In the genomic region with DNA sequence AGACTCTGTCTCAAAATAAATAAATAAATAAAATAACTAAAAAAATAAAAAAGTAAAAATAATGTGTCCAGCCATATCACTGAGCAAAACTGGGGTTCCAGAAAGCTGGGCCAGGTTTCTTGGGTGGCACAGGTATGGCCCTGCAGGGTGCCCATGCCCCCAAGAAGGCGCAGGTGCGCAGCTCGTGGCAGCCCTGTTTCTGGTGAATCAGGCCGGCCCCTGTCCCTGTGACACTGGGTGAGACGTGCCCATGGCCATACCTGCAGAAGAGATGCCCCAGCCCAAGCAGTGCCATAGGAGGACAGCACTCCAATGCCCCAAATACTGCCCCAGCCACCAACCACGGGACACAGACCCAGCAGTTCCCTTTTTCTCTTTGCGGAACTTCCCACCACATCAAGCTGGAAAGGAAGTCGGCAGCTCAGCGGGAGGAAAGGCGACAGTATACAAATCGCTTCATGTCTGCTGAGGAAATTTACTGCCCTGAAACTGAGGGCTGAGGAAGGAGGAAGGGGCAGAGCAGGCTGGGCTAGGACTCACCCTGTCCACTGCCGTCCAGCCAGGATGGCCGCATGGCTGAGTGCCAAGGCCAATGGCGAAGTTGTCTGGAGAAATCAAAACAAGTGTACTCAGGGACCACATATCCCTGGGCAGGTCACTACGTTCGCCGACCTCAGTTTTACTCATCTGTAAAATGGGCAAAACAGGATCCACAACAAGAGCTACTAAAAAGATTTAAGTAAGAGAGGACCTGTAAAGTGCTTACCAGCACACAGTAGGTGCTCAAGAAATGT, we compare ENCODE assay signal across 9 cellular contexts. TPM values are rescaled to one million over a fixed set of nuclear protein-coding genes. Genes with fewer than 3 reads are reported as not detected.
DNase-seq lines count a peak whose midpoint lies in the region; ATAC-seq, FAIRE-seq and TF ChIP-seq lines count a peak whose summit lies in the region.
"Had no signal": no experiment of that assay in that cellular context is flagged by ENCODE, and none has a peak within 500 bp of the region (broad histone marks: within the 10 kb centered on the region; RNA-seq: fewer than 3 reads in every experiment).

No MANE protein-coding gene starts in this region.

- CTCF ChIA-PET in GM12878 (lab: Yijun Ruan, JAX) = interaction anchor here (0.8 to 1.6 kb wide), 3 partner anchors 12 to 132 kb away, joined by 3 to 4 read pairs (median 3); no protein-coding TSS in a partner anchor

- peaks cover 17% of the 10 kb centered on the region; the same call in 2 of the 3 replicates for H3K9me3 ChIP-seq in GM12878 (replicated peaks; ENCODE audit: control insufficient read depth, insufficient read depth, low read length)
- H3K9me3 ChIP-seq in lung (ENCODE audit: control insufficient read depth in 2 of 2, insufficient read depth in 1 of 2, low read length in 1 of 2) = peaks cover 0 to 12% of the 10 kb centered on the region in 2 donors
- peaks cover 7 to 25% of the 10 kb centered on the region in 2 donors for H3K9me3 ChIP-seq in neuronal stem cell (replicated peaks in 1 of 2; ENCODE audit: control insufficient read depth in 2 of 2, insufficient read depth in 1 of 2, low read depth in 1 of 2, low read length in 2 of 2)

- no peak for TF ChIP-seq RAD21 in GM12878 (IDR thresholded peaks at IDR 0.05; ENCODE audit: insufficient read depth, low read depth, low read length)

- FAIRE-seq in GM12878 (lab: Jason Lieb, UNC) = peak; percentile 31
- FAIRE-seq in GM19239 (lab: Jason Lieb, UNC) = no peak

- intact Hi-C loops in GM12878 (cut with micrococcal nuclease; ENCODE audit: unreplicated experiment) = no loop called here

- peaks cover 92% of the 10 kb centered on the region for H3K79me2 ChIP-seq in GM12878 (ENCODE audit: control insufficient read depth, insufficient read depth, low read length)

- peak overlapping the region; percentile 0; the same call in 1 of the 2 replicates for H3K4me2 ChIP-seq in GM12878 (ENCODE audit: control insufficient read depth, insufficient read depth)
- H3K4me2 ChIP-seq in neuronal stem cell (ENCODE audit: insufficient read depth, low read length, poor library complexity, severe bottlenecking) = no peak overlapping the region

- no peaks in the 10 kb centered on the region; the same call in 1 of the 2 replicates for H4K20me1 ChIP-seq in GM12878 (ENCODE audit: control insufficient read depth, insufficient read depth)

- no peak overlapping the region for H2BK15ac ChIP-seq in neuronal stem cell (ENCODE audit: low read length)

- no peak overlapping the region for H4K91ac ChIP-seq in neuronal stem cell (ENCODE audit: low read depth, low read length, poor library complexity)

- peaks cover 6% of the 10 kb centered on the region for H3K79me1 ChIP-seq in neuronal stem cell (ENCODE audit: low read depth, low read length)

- TF ChIP-seq CTCF in GM12878 (IDR thresholded peaks at IDR 0.05 in 2 of 3, conservative IDR thresholded peaks at IDR 0.05 in 1 of 3; ENCODE audit: control insufficient read depth in 2 of 3, extremely low read depth in 1 of 3, insufficient read depth in 1 of 3, low read depth in 3 of 3, low read length in 3 of 3) (no peak), lung (IDR thresholded peaks at IDR 0.05; ENCODE audit: control extremely low read depth, extremely low read depth) (no peak)

- ATAC-seq in GM12878 (no peak), lung (ENCODE audit: insufficient read depth, low FRiP score) (peak; percentile 31), HG03039 (IDR thresholded peaks at IDR 0.05; ENCODE audit: unreplicated experiment) (no peak)

- POLR2A ChIA-PET in GM12878 (lab: Charles Lee) = interaction anchor here (1.5 kb wide), 1 partner anchor 27 kb away, joined by 3 read pairs; no protein-coding TSS in a partner anchor

- peaks cover 56% of the 10 kb centered on the region for H3K4me1 ChIP-seq in GM12878 (ENCODE audit: control insufficient read depth, insufficient read depth, low read length)
- H3K4me1 ChIP-seq in lung (ENCODE audit: control insufficient read depth in 2 of 2, insufficient read depth in 2 of 2, low read length in 2 of 2) = peaks cover 0 to 35% of the 10 kb centered on the region in 2 donors
- H3K4me1 ChIP-seq in neuronal stem cell (ENCODE audit: control insufficient read depth in 2 of 2, insufficient read depth in 1 of 2, low read depth in 1 of 2, low read length in 2 of 2) = peaks cover 13 to 15% of the 10 kb centered on the region in 2 donors

- peak overlapping the region; percentile 47 for H3K27ac Mint-ChIP-seq in activated naive CD4-positive, alpha-beta T cell treated with anti-CD3 and anti-CD28 coated beads, Interleukin-2, amount 50 U/mL, for 24 hours

- H3K18ac ChIP-seq in neuronal stem cell (ENCODE audit: low read length) = no peak overlapping the region

- no peak overlapping the region for H3K9ac ChIP-seq in GM12878 (ENCODE audit: control insufficient read depth, insufficient read depth, low read length)
- no peak overlapping the region for H3K9ac ChIP-seq in neuronal stem cell (ENCODE audit: low read depth, low read length, poor library complexity)

- no TSS peak for BruUV-seq in GM12878 (replicated peaks; lab: Mats Ljungman, UMichigan)

- no peak overlapping the region for H3K4ac ChIP-seq in neuronal stem cell (ENCODE audit: low read length)

- H3K14ac ChIP-seq in neuronal stem cell (ENCODE audit: low read length) = no peak overlapping the region

- H2BK120ac ChIP-seq in neuronal stem cell (ENCODE audit: low read depth, low read length) = no peak overlapping the region

- H3K27me3 ChIP-seq in GM12878 (replicated peaks in 1 of 2; ENCODE audit: control insufficient read depth in 2 of 2, insufficient read depth in 2 of 2, low read length in 1 of 2) (no peaks in the 10 kb centered on the region), lung (ENCODE audit: control insufficient read depth, insufficient read depth) (no peaks in the 10 kb centered on the region), neuronal stem cell (ENCODE audit: control insufficient read depth in 3 of 3, insufficient read depth in 3 of 3, low read depth in 1 of 3, low read length in 3 of 3) (no peaks in the 10 kb centered on the region)

- RAD21 ChIA-PET in GM12878 (lab: Charles Lee; ENCODE audit: unreplicated experiment) = interaction anchor here (1.0 to 1.6 kb wide), 3 partner anchors 9 to 32 kb away, joined by 3 to 6 read pairs (median 3); no protein-coding TSS in a partner anchor

- WGBS in GM12878 (ENCODE audit: insufficient coverage, insufficient replicate concordance, low lambda C conversion rate, missing lambda C conversion rate) = 36% methylated on average over 16 of the region's 17 CpGs
- 23 to 42% methylated on average over 17 of the region's 17 CpGs for WGBS in lung, 2 donors
- WGBS in neuronal stem cell (ENCODE audit: extremely low coverage in 2 of 2, insufficient read length in 2 of 2, insufficient replicate concordance in 1 of 2), 2 donors = no CpG with 5 or more reads among the region's 17 CpGs

- H3K4me1 Mint-ChIP-seq in activated naive CD4-positive, alpha-beta T cell treated with anti-CD3 and anti-CD28 coated beads, Interleukin-2, amount 50 U/mL, for 24 hours = peaks cover 82% of the 10 kb centered on the region

- H3K4me3 ChIP-seq in GM12878 (no peak overlapping the region), lung (no peak overlapping the region), neuronal stem cell (ENCODE audit: low read length in 2 of 2) (peak overlapping the region in 1 of 2 donors; percentile 18)

- SMC1A ChIA-PET in GM12878 (lab: Charles Lee; ENCODE audit: uncharacterized antibody, unreplicated experiment) = interaction anchor here (1.1 to 4.0 kb wide), 6 partner anchors 9 to 60 kb away, joined by 3 to 15 read pairs (median 5); no protein-coding TSS in a partner anchor

- DNase-seq in activated naive CD4-positive, alpha-beta T cell (lab: John Stamatoyannopoulos, UW) = no peak
- DNase-seq in GM12878 (ENCODE audit: low read depth, low spot score) (no peak), lung (ENCODE audit: low spot score) (peak; percentile 65), GM19239 (ENCODE audit: insufficient read length, low spot score) (no peak), neuronal stem cell (ENCODE audit: low spot score) (no peak), middle frontal gyrus (ENCODE audit: extremely low spot score, low spot score) (no peak)

- H3K27ac ChIP-seq in GM12878 (ENCODE audit: control insufficient read depth, insufficient read depth) (peak overlapping the region; percentile 38), lung (ENCODE audit: low read depth in 1 of 2, low read length in 1 of 2) (peak overlapping the region in 1 of 2 donors; percentile 29), neuronal stem cell (replicated peaks; ENCODE audit: low read length) (no peak overlapping the region)
- H3K27ac ChIP-seq: VCaP had no signal

- no peak for TF ChIP-seq POLR2A in GM12878 (IDR thresholded peaks at IDR 0.05; ENCODE audit: low read depth, low read length)

- H3K27me3 Mint-ChIP-seq in activated naive CD4-positive, alpha-beta T cell treated with anti-CD3 and anti-CD28 coated beads, Interleukin-2, amount 50 U/mL, for 24 hours = no peaks in the 10 kb centered on the region

- peaks cover 3 to 30% of the 10 kb centered on the region in 2 experiments; a peak in 3 of 4 replicates for H3K36me3 ChIP-seq in GM12878 (ENCODE audit: control insufficient read depth in 2 of 2, insufficient read depth in 2 of 2, low read length in 1 of 2)
- H3K36me3 ChIP-seq in lung (ENCODE audit: control insufficient read depth in 2 of 2, insufficient read depth in 2 of 2, low read length in 2 of 2) = no peaks in the 10 kb centered on the region
- H3K36me3 ChIP-seq in neuronal stem cell (replicated peaks in 1 of 2; ENCODE audit: control insufficient read depth in 2 of 2, insufficient read depth in 2 of 2, low read length in 2 of 2) = peaks cover 0 to 55% of the 10 kb centered on the region in 2 donors

- H2AK5ac ChIP-seq in neuronal stem cell (ENCODE audit: low read depth, low read length) = no peak overlapping the region

- no peak overlapping the region for H2AFZ ChIP-seq in GM12878 (ENCODE audit: control insufficient read depth, low read depth, low read length)
- H2AFZ ChIP-seq in neuronal stem cell (ENCODE audit: low read length) = no peak overlapping the region

- H4K8ac ChIP-seq in neuronal stem cell (ENCODE audit: low read depth, low read length) = no peak overlapping the region

- TF ChIP-seq EP300 in GM12878 (IDR thresholded peaks at IDR 0.05; ENCODE audit: borderline replicate concordance in 1 of 2, control insufficient read depth in 1 of 2, low read depth in 2 of 2, low read length in 2 of 2) = no peak

- H3K4me3 Mint-ChIP-seq in activated naive CD4-positive, alpha-beta T cell treated with anti-CD3 and anti-CD28 coated beads, Interleukin-2, amount 50 U/mL, for 24 hours = no peak overlapping the region

- in situ Hi-C loops in GM12878 (cut with MboI) = no loop called here

- H3K9me3 Mint-ChIP-seq in activated naive CD4-positive, alpha-beta T cell treated with anti-CD3 and anti-CD28 coated beads, Interleukin-2, amount 50 U/mL, for 24 hours = peaks cover 5% of the 10 kb centered on the region

- no peak overlapping the region for H3K23ac ChIP-seq in neuronal stem cell (ENCODE audit: low read depth, low read length, poor library complexity)

- H2BK12ac ChIP-seq in neuronal stem cell (ENCODE audit: low read length) = no peak overlapping the region

- peaks cover 3% of the 10 kb centered on the region for H3K36me3 Mint-ChIP-seq in activated naive CD4-positive, alpha-beta T cell treated with anti-CD3 and anti-CD28 coated beads, Interleukin-2, amount 50 U/mL, for 24 hours

- H2BK5ac ChIP-seq in neuronal stem cell (ENCODE audit: low read length) = no peak overlapping the region

RNA-seq across cellular contexts. Expression of gene PREX1, which starts 55.4 kb away (rescaled TPM):
- total RNA-seq in GM12878 (2013; cell fraction: nucleolus; rRNA removed) = 138 and 148 TPM in 2 replicates
- 79.5 and 82.6 TPM in 2 replicates for total RNA-seq in GM12878 (2014; rRNA removed)
- total RNA-seq in GM12878 (2014; rRNA removed; fragmentation: Illumina TruSeq; extraction: Trizol) = 41.9 and 48.6 TPM in 2 replicates
- 108 and 114 TPM in 2 replicates for total RNA-seq in GM12878 (2021)
- 23.6 TPM for polyA plus RNA-seq in GM12878 (2011; ENCODE audit: low read depth)
- 16.3 and 29.3 TPM in 2 replicates for polyA plus RNA-seq in GM12878 (2011; rRNA removed)
- polyA plus RNA-seq in GM12878 (2011; cell fraction: cytosol; rRNA removed) = 30.8 and 32.4 TPM in 2 replicates
- polyA plus RNA-seq in GM12878 (2011; cell fraction: nucleus; rRNA removed) = 74.6 and 90.7 TPM in 2 replicates
- 56.3 and 62.3 TPM in 2 replicates for polyA plus RNA-seq in GM12878 (2012)
- 25.2 and 49.0 TPM in 2 replicates for polyA plus RNA-seq in GM12878 (2014; fragmentation: Illumina TruSeq; extraction: Trizol)
- polyA plus RNA-seq in GM12878 (2014; fragmentation: Nextera tagmentation; extraction: Ambion mirVana) = 1 to 10 TPM; 2.6 to 6.7 TPM
- 60.5 and 76.1 TPM in 2 replicates for polyA plus RNA-seq in GM12878 (2014; rRNA removed)
- polyA plus RNA-seq in GM12878 (2016; fragmentation: Nextera tagmentation; extraction: Ambion mirVana) = 10 to 100 TPM; 17.7 to 22.1 TPM
- polyA minus RNA-seq in GM12878 (2011; rRNA and poly(A)+ RNA removed) = 42.1 and 65.5 TPM in 2 replicates
- 21.6 and 22.1 TPM in 2 replicates for polyA minus RNA-seq in GM12878 (2011; cell fraction: cytosol; rRNA and poly(A)+ RNA removed)
- 31.8 and 50.9 TPM in 2 replicates for polyA minus RNA-seq in GM12878 (2011; cell fraction: nucleus; rRNA and poly(A)+ RNA removed)
- 10 to 100 TPM; 56.3 to 82.2 TPM for total RNA-seq in lung
- 100 to 1,000 TPM in 1 of 2 donors, 10 to 100 TPM in 1; 29.5 to 121 TPM for polyA plus RNA-seq in lung
- 10.0 TPM for polyA plus RNA-seq in neuronal stem cell (2013, experiment 1 of 2)
- 10.7 TPM for polyA plus RNA-seq in neuronal stem cell (2013, experiment 2 of 2)
